ENCODE assay signal across 17 cellular contexts in the genomic region with DNA sequence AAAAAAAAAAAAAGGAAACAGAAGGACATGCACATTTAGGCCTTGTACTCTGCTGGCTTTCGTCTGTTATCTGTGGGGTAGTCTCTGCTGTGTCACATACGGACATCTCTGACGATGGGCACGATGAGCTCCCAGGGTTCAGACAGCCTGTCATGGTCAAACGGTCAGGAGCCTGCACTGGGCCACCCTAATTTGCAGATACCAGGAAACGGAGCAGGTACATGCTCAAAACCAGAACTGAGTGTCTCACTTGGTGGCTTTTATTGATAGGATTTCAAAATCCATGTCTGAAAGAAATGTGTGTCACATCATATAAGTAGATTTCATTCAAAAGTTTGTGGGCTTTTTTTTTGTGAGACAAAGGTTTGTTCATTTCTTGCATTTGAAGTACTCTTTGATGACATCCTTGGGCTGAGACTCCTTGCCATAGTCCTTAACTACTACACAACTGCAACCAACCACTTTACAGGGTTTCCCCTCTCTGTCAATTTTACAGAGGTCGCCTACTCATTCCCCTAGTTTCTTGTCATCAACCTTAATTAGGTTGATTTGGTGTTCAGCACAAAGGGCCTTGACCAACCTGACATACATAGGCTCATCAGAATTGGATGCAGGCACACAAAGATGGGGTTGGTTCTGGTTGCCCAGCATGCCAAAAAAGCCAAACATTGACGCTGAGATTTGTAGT. TPM values are rescaled to one million over a fixed set of nuclear protein-coding genes. Genes with fewer than 3 reads are reported as not detected.
A peak's percentile ranks its signal among the peaks of the same experiment; 100 is the strongest.
DNase-seq lines count a peak whose midpoint lies in the region; ATAC-seq and TF ChIP-seq lines count a peak whose summit lies in the region.
"Had no signal": no experiment of that assay in that cellular context is flagged by ENCODE, and none has a peak within 500 bp of the region (broad histone marks: within the 10 kb centered on the region; RNA-seq: fewer than 3 reads in every experiment).

No MANE protein-coding gene starts in this region.

- TF ChIP-seq POLR2A in esophagus muscularis mucosa (IDR thresholded peaks at IDR 0.05; ENCODE audit: low read depth) = no peak
- no peak for TF ChIP-seq POLR2A in breast epithelium (IDR thresholded peaks at IDR 0.05)

- DNase-seq in left ventricle myocardium inferior = no peak
- no peak for DNase-seq in left ventricle myocardium superior
- DNase-seq in esophagus muscularis mucosa (ENCODE audit: extremely low spot score) = peak; percentile 47
- DNase-seq in stimulated activated naive B cell treated with anti-CD40 and anti-IgM and Interleukin-4, amounts not matched to agents 10 μg/mL and 1 μg/mL and 100 μg/mL, for 72 hours = no peak
- DNase-seq in breast epithelium (ENCODE audit: low spot score in 2 of 2) = no peak
- DNase-seq in stimulated activated naive CD4-positive, alpha-beta T cell (lab: John Stamatoyannopoulos, UW) = no peak
- DNase-seq: CD8-positive, alpha-beta memory T cell; H7; KG1; NCI-H1105 treated with DMSO at 0.1 percent for 48 hours; NCI-H1694 treated with DMSO at 0.1 percent for 48 hours; NCI-H510A; NCI-H774; SHP77 had no signal

- H3K36me3 Mint-ChIP-seq in stimulated activated naive B cell treated with anti-CD40 and anti-IgM and Interleukin-4, amounts not matched to agents 10 μg/mL and 1 μg/mL and 100 μg/mL, for 72 hours = peaks cover 4 to 15% of the 10 kb centered on the region in 2 donors

- H3K4me1 ChIP-seq in left ventricle myocardium inferior (peaks cover 87% of the 10 kb centered on the region), esophagus muscularis mucosa (peaks cover 3 to 40% (median 26%) of the 10 kb centered on the region in 4 donors), breast epithelium (no peaks in the 10 kb centered on the region)

- H3K9me3 ChIP-seq in left ventricle myocardium inferior (replicated peaks) (no peaks in the 10 kb centered on the region), esophagus muscularis mucosa (no peaks in the 10 kb centered on the region), breast epithelium (no peaks in the 10 kb centered on the region)

- H3K4me3 Mint-ChIP-seq in stimulated activated naive B cell treated with anti-CD40 and anti-IgM and Interleukin-4, amounts not matched to agents 10 μg/mL and 1 μg/mL and 100 μg/mL, for 72 hours = no peak overlapping the region
- H3K4me3 Mint-ChIP-seq: CD8-positive, alpha-beta memory T cell had no signal

- H3K27me3 ChIP-seq in left ventricle myocardium inferior (ENCODE audit: low read depth) (no peaks in the 10 kb centered on the region), esophagus muscularis mucosa (no peaks in the 10 kb centered on the region), breast epithelium (no peaks in the 10 kb centered on the region)

- H3K36me3 ChIP-seq in left ventricle myocardium inferior (peaks cover 34% of the 10 kb centered on the region), esophagus muscularis mucosa (no peaks in the 10 kb centered on the region), breast epithelium (no peaks in the 10 kb centered on the region)

- intact Hi-C loops in left ventricle myocardium inferior (cut with micrococcal nuclease) = no loop called here
- intact Hi-C loops in left ventricle myocardium superior (cut with micrococcal nuclease) = no loop called here
- intact Hi-C loops in esophagus muscularis mucosa (cut with DNase I) = no loop called here
- intact Hi-C loops in breast epithelium (cut with DNase I; ENCODE audit: low total_unique reads) = no loop called here

- peaks cover 6 to 9% of the 10 kb centered on the region in 2 donors for H3K4me1 Mint-ChIP-seq in stimulated activated naive B cell treated with anti-CD40 and anti-IgM and Interleukin-4, amounts not matched to agents 10 μg/mL and 1 μg/mL and 100 μg/mL, for 72 hours
- H3K4me1 Mint-ChIP-seq: CD8-positive, alpha-beta memory T cell had no signal

- no peak for TF ChIP-seq EP300 in esophagus muscularis mucosa (IDR thresholded peaks at IDR 0.05)

- TF ChIP-seq CTCF in left ventricle myocardium inferior (IDR thresholded peaks at IDR 0.05; ENCODE audit: borderline replicate concordance) = no peak
- TF ChIP-seq CTCF in esophagus muscularis mucosa (IDR thresholded peaks at IDR 0.05) = no peak
- TF ChIP-seq CTCF in breast epithelium (IDR thresholded peaks at IDR 0.05) = no peak

- WGBS in esophagus muscularis mucosa = 91% methylated on average over 8 of the region's 8 CpGs

- peaks cover 2 to 3% of the 10 kb centered on the region in 2 donors for H3K9me3 Mint-ChIP-seq in stimulated activated naive B cell treated with anti-CD40 and anti-IgM and Interleukin-4, amounts not matched to agents 10 μg/mL and 1 μg/mL and 100 μg/mL, for 72 hours

- H3K27ac ChIP-seq in left ventricle myocardium inferior (replicated peaks) (peak overlapping the region; percentile 97), esophagus muscularis mucosa (replicated peaks in 1 of 4) (no peak overlapping the region), breast epithelium (no peak overlapping the region)

- peak overlapping the region; percentile 62 for H3K27ac Mint-ChIP-seq in stimulated activated naive B cell treated with anti-CD40 and anti-IgM and Interleukin-4, amounts not matched to agents 10 μg/mL and 1 μg/mL and 100 μg/mL, for 72 hours

- H3K4me3 ChIP-seq in left ventricle myocardium inferior (peak overlapping the region; percentile 70), esophagus muscularis mucosa (no peak overlapping the region), breast epithelium (no peak overlapping the region)

- ATAC-seq in left ventricle myocardium superior = no peak
- peak; percentile 37 for ATAC-seq in GM18861 (IDR thresholded peaks at IDR 0.05; ENCODE audit: unreplicated experiment)
- ATAC-seq in stimulated activated naive B cell treated with anti-CD40 and anti-IgM and Interleukin-4, amounts not matched to agents 10 μg/mL and 1 μg/mL and 100 μg/mL, for 72 hours (replicated peaks) = peak in 1 of 2 donors; percentile 63

- H3K27me3 Mint-ChIP-seq in stimulated activated naive B cell treated with anti-CD40 and anti-IgM and Interleukin-4, amounts not matched to agents 10 μg/mL and 1 μg/mL and 100 μg/mL, for 72 hours = no peaks in the 10 kb centered on the region

RNA-seq across cellular contexts. Expression of a gene that starts 9.0 kb away (rescaled TPM):
- 1,824 TPM for total RNA-seq in left ventricle myocardium inferior
- total RNA-seq in left ventricle myocardium superior = 2,067 TPM
- 10 to 100 TPM in 3 of 4 donors, 1 to 10 TPM in 1; 8.6 to 14.9 (median 12.9) TPM for total RNA-seq in esophagus muscularis mucosa
- total RNA-seq in breast epithelium = 1 to 10 TPM; 3.6 to 5.3 (median 3.7) TPM
- total RNA-seq: CD8-positive, alpha-beta memory T cell; HT-29; OCI-LY7 had no signal

RNA-seq across cellular contexts. Expression of a gene that starts 59.3 kb away (rescaled TPM):
- total RNA-seq in left ventricle myocardium inferior = 8.9 TPM
- total RNA-seq in left ventricle myocardium superior = 9.3 TPM
- total RNA-seq in esophagus muscularis mucosa = 10 to 100 TPM; 18.7 to 38.6 (median 22.8) TPM
- total RNA-seq in breast epithelium = 10 to 100 TPM; 18.7 to 34.4 (median 19.2) TPM

Comparison
In these comparisons a context has a peak if more than half of its experiments do, and no peak if none do; other contexts are left out.
1. RNA of a gene that starts 9.0 kb away (total RNA-seq): 2,067 TPM in left ventricle myocardium superior (single experiment) and 1,824 TPM in left ventricle myocardium inferior (single experiment); 8.6 to 14.9 TPM in esophagus muscularis mucosa and 3.6 to 5.3 TPM in breast epithelium; every median in the first group is over 100 times any median in the second.